8 cellular contexts compared by ENCODE assay signal in genomic region chr17:8300629-8301242, GRCh38. TPM values are rescaled to one million over a fixed set of nuclear protein-coding genes. Genes with fewer than 3 reads are reported as not detected.
A peak's percentile ranks its signal among the peaks of the same experiment; 100 is the strongest.
DNase-seq lines count a peak whose midpoint lies in the region; ATAC-seq and TF ChIP-seq lines count a peak whose summit lies in the region.

No MANE protein-coding gene starts in this region.

- H3K36me3 ChIP-seq in tibial artery = no peaks in the 10 kb centered on the region

- peaks cover 0 to under 1% (median 0%) of the 10 kb centered on the region in 4 donors for H3K4me1 ChIP-seq in tibial artery

- CTCF ChIA-PET in GM10248 (lab: Yijun Ruan, JAX) = interaction anchor here (0.7 to 2.2 kb wide), 30 partner anchors 8 to 445 kb away, joined by 3 to 17 read pairs (median 4); partner anchors contain the start of genes ALOXE3, KRABD2 and RANGRF

- H3K9me3 ChIP-seq in tibial artery = no peaks in the 10 kb centered on the region

- H3K27ac ChIP-seq in tibial artery = no peak overlapping the region

- TF ChIP-seq CTCF in GM10248 (IDR thresholded peaks at IDR 0.05; ENCODE audit: control extremely low read depth, extremely low read depth, low read depth, missing control alignments) (peak; percentile 88), fibroblast of villous mesenchyme (IDR thresholded peaks at IDR 0.05; ENCODE audit: insufficient read depth, low read depth, low read length) (peak; percentile 92), tibial artery (IDR thresholded peaks at IDR 0.05) (peak; percentile 76 to 82)

- no peaks in the 10 kb centered on the region for H3K27me3 ChIP-seq in tibial artery

- ATAC-seq in HG03196 (IDR thresholded peaks at IDR 0.05; ENCODE audit: unreplicated experiment) = no peak

- POLR2A ChIA-PET in GM10248 (lab: Yijun Ruan, JAX) = interaction anchor here (0.6 kb wide), 1 partner anchor 76 kb away, joined by 9 read pairs; no protein-coding TSS in a partner anchor

- intact Hi-C loops in tibial artery (cut with DNase I; ENCODE audit: low total_unique reads) = loop anchor here (10.0 kb wide), 1 partner anchor 186 kb away; the partner anchor contains the start of gene ALOXE3

- DNase-seq in GM10248 (ENCODE audit: extremely low spot score) (peak; percentile 86), HuH-7.5 (ENCODE audit: low spot score) (peak; percentile 70), RPMI7951 (ENCODE audit: low read depth) (peak; percentile 59), fibroblast of villous mesenchyme (ENCODE audit: low read depth) (peak; percentile 74), occipital lobe (lab: John Stamatoyannopoulos, UW) (peak; percentile 32), tibial artery (peak in 1 of 2 donors; percentile 50)
- peak; percentile 40 to 49 for DNase-seq in activated T-helper 1 cell treated with anti-CD3 and anti-CD28 coated beads, Interleukin-2, amount 50 U/mL, for 16 hours (ENCODE audit: low read depth in 1 of 2, low spot score in 1 of 2)

- no peak overlapping the region for H3K4me3 ChIP-seq in fibroblast of villous mesenchyme (ENCODE audit: low read depth, low read length)
- H3K4me3 ChIP-seq in tibial artery = no peak overlapping the region

RNA-seq across cellular contexts. Expression of gene SLC25A35, which starts 5.5 kb away (rescaled TPM):
- total RNA-seq in RPMI7951 (2014; rRNA removed; shearing (Covaris generic)) = 0.98 and 1.2 TPM in 2 replicates
- 0.86 and 0.97 TPM in 2 replicates for total RNA-seq in fibroblast of villous mesenchyme
- total RNA-seq in occipital lobe = 0.31 TPM

RNA-seq across cellular contexts. Expression of gene ARHGEF15, which starts 9.3 kb away (rescaled TPM):
- total RNA-seq in RPMI7951 (2014; rRNA removed; shearing (Covaris generic)) = not detected in 2 replicates
- total RNA-seq in fibroblast of villous mesenchyme (not detected in 2 replicates), occipital lobe (0.47 TPM)

RNA-seq across cellular contexts. Expression of gene RANGRF, which starts 12.3 kb away (rescaled TPM):
- 10.7 and 14.9 TPM in 2 replicates for total RNA-seq in RPMI7951 (2014; rRNA removed; shearing (Covaris generic))
- total RNA-seq in fibroblast of villous mesenchyme (8.2 and 13.5 TPM in 2 replicates), occipital lobe (3.7 TPM)

RNA-seq across cellular contexts. Expression of gene ODF4, which starts 38.9 kb away (rescaled TPM):
- total RNA-seq in RPMI7951 (2014; rRNA removed; shearing (Covaris generic)) = not detected in 2 replicates
- total RNA-seq in fibroblast of villous mesenchyme (not detected in 2 replicates), occipital lobe (not detected)

RNA-seq across cellular contexts. Expression of gene PFAS, which starts 51.6 kb away (rescaled TPM):
- 10.5 and 16.8 TPM in 2 replicates for total RNA-seq in RPMI7951 (2014; rRNA removed; shearing (Covaris generic))
- 38.0 and 41.9 TPM in 2 replicates for total RNA-seq in fibroblast of villous mesenchyme
- 20.0 TPM for total RNA-seq in occipital lobe
